ENCODE assay signal across 20 cellular contexts in genomic region chr1:228876187-228876586, GRCh38.
A peak's percentile ranks its signal among the peaks of the same experiment; 100 is the strongest.
DNase-seq lines count a peak whose midpoint lies in the region; ATAC-seq and TF ChIP-seq lines count a peak whose summit lies in the region.
"Had no signal": no experiment of that assay in that cellular context is flagged by ENCODE, and none has a peak within 500 bp of the region (broad histone marks: within the 10 kb centered on the region; RNA-seq: fewer than 3 reads in every experiment).

No MANE protein-coding gene starts in this region.

- intact Hi-C loops in sciatic nerve (cut with DNase I) (loop anchor here (10.0 kb wide), 1 partner anchor 751 kb away; no protein-coding TSS in a partner anchor), mucosa of descending colon (cut with DNase I, micrococcal nuclease) (no loop called here)

- no peaks in the 10 kb centered on the region for H3K36me3 Mint-ChIP-seq in brain

- peaks cover 0 to 15% (median 0%) of the 10 kb centered on the region in 5 experiments for H3K9me3 Mint-ChIP-seq in brain

- DNase-seq in sciatic nerve (ENCODE audit: low spot score) (no peak), NOMO-1 (lab: John Stamatoyannopoulos, UW; ENCODE audit: unreplicated experiment in 2 of 2) (no peak), mucosa of descending colon (no peak)
- DNase-seq: DMS 273 treated with DMSO at 0.1 percent for 48 hours, GDM1, GOT3, KG1, NCI-H1436, NCI-H2029 treated with DMSO at 0.1 percent for 48 hours, NCI-H2171 treated with DMSO at 0.1 percent for 48 hours, NCI-H446 treated with DMSO at 0.1 percent for 48 hours, NCI-H748 treated with DMSO at 0.1 percent for 48 hours, PC-3 had no signal

- no peak for TF ChIP-seq CTCF in C4-2B (conservative IDR thresholded peaks at IDR 0.05)
- TF ChIP-seq CTCF in brain (conservative IDR thresholded peaks at IDR 0.05), result no peak
- TF ChIP-seq CTCF in mucosa of descending colon (IDR thresholded peaks at IDR 0.05), result no peak

- ATAC-seq in sciatic nerve (peak; percentile 51), HG03354 (IDR thresholded peaks at IDR 0.05; ENCODE audit: poor library complexity, severe bottlenecking, unreplicated experiment) (no peak), mucosa of descending colon (no peak)
- ATAC-seq: GM12878, PC-3 had no signal

- H3K27me3 ChIP-seq in layer of hippocampus (ENCODE audit: control insufficient read depth, insufficient read depth, low read length), result no peaks in the 10 kb centered on the region

- no peaks in the 10 kb centered on the region for H3K9me3 ChIP-seq in mucosa of descending colon

- peaks cover 43% of the 10 kb centered on the region for H3K4me1 Mint-ChIP-seq in brain

- no peaks in the 10 kb centered on the region for H3K4me1 ChIP-seq in mucosa of descending colon (ENCODE audit: low read depth)

- no peak overlapping the region for H3K4me3 Mint-ChIP-seq in brain
- H3K4me3 Mint-ChIP-seq: CD14-positive monocyte had no signal

- peak overlapping the region; percentile 38; the same call in 1 of the 2 replicates for H3K27ac ChIP-seq in C4-2B
- peak overlapping the region; percentile 14 for H3K27ac ChIP-seq in layer of hippocampus (ENCODE audit: low read depth, low read length)
- H3K27ac ChIP-seq: RWPE1 had no signal

- no peaks in the 10 kb centered on the region for H3K36me3 ChIP-seq in mucosa of descending colon (ENCODE audit: low read depth)

- peaks cover 4% of the 10 kb centered on the region for H3K27me3 Mint-ChIP-seq in brain

- peak overlapping the region in 3 of 5 experiments; percentile 16 to 78 (median 74) for H3K27ac Mint-ChIP-seq in brain

- no peak overlapping the region for H3K4me3 ChIP-seq in mucosa of descending colon
- H3K4me3 ChIP-seq: GM12878 had no signal
